ENCODE assay signal across 4 cellular contexts in the genomic region with DNA sequence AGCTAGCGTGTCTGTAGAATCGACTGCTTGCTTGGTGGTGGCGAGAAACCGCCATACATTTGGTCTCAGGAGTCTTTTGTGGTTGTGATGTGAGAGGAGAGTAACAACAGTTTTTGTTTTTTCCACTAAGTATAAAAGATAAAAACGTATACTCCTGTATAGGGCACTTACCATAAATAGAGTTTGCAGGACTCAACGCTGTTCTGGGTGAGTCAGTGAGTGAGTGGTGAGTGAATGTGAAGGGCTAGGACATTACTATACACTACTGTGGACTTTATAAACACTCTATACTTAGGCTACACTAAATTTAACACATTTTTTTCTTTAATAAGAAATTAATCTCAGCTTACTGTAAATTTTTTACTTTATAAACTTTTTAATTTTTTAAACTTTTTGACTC. TPM values are rescaled to one million over a fixed set of nuclear protein-coding genes. Genes with fewer than 3 reads are reported as not detected.
A peak's percentile ranks its signal among the peaks of the same experiment; 100 is the strongest.
DNase-seq lines count a peak whose midpoint lies in the region; ATAC-seq and TF ChIP-seq lines count a peak whose summit lies in the region.
"Not testable (repeated sequence)": the region's sequence is repeated elsewhere in the genome, so short reads cannot be mapped to it uniquely, and the experiment has no call there.
"Had no signal": no experiment of that assay in that cellular context is flagged by ENCODE, and none has a peak within 500 bp of the region (broad histone marks: within the 10 kb centered on the region; RNA-seq: fewer than 3 reads in every experiment).

No MANE protein-coding gene starts in this region.

- not testable (repeated sequence) for TF ChIP-seq RAD21 in IMR-90 (IDR thresholded peaks at IDR 0.05; ENCODE audit: low read length)

- H3K14ac ChIP-seq in IMR-90 (replicated peaks; ENCODE audit: low read depth, low read length): not testable (repeated sequence)

- H3K18ac ChIP-seq in IMR-90 (ENCODE audit: low read depth, low read length): not testable (repeated sequence)

- not testable (repeated sequence) for H2BK20ac ChIP-seq in IMR-90 (ENCODE audit: low read depth, low read length)

- peak; percentile 79 for ATAC-seq in IMR-90 (ENCODE audit: low read depth)
- ATAC-seq in RWPE2 (ENCODE audit: low read depth): peak; percentile 55; the same call in 1 of the 3 replicates
- peak; percentile 51 for ATAC-seq in foreskin keratinocyte

- not testable (repeated sequence) for H2BK120ac ChIP-seq in IMR-90 (ENCODE audit: low read depth, low read length)

- CTCF ChIA-PET in IMR-90 (lab: Yijun Ruan, JAX): not testable (repeated sequence)

- not testable (repeated sequence) for H3K56ac ChIP-seq in IMR-90 (ENCODE audit: extremely low read depth, insufficient read depth, low read length)

- H3K9me1 ChIP-seq in IMR-90 (ENCODE audit: insufficient read depth, low read length): not testable (repeated sequence)

- not testable (repeated sequence) for H3K4me1 ChIP-seq in IMR-90 (ENCODE audit: control insufficient read depth, insufficient read depth, low read length); RWPE2 (ENCODE audit: insufficient read depth, poor library complexity, severe bottlenecking); foreskin keratinocyte

- H2AK5ac ChIP-seq in IMR-90 (ENCODE audit: low read depth, low read length): not testable (repeated sequence)

- in situ Hi-C loops in IMR-90 (cut with MboI; ENCODE audit: low sequenced_read_pairs): not testable (repeated sequence)

- no CpG with 5 or more reads among the region's 6 CpGs for WGBS in IMR-90 (ENCODE audit: extremely low coverage in 2 of 2, insufficient read length in 1 of 2), 2 experiments

- H3K79me1 ChIP-seq in IMR-90 (ENCODE audit: low read depth in 1 of 2, low read length in 2 of 2): not testable (repeated sequence)

- H4K8ac ChIP-seq in IMR-90 (ENCODE audit: low read depth in 2 of 2, low read length in 2 of 2): not testable (repeated sequence)

- not testable (repeated sequence) for H2AK9ac ChIP-seq in IMR-90 (replicated peaks; ENCODE audit: low read depth, low read length, poor library complexity)

- not testable (repeated sequence) for H3K4me2 ChIP-seq in IMR-90 (ENCODE audit: low read depth, low read length)

- intact Hi-C loops in IMR-90 (cut with micrococcal nuclease): not testable (repeated sequence)

- not testable (repeated sequence) for BruUV-seq in IMR-90 (replicated peaks; lab: Mats Ljungman, UMichigan)

- not testable (repeated sequence) for H3K27me3 ChIP-seq in IMR-90 (ENCODE audit: control insufficient read depth, insufficient read depth, low read length); RWPE2 (ENCODE audit: insufficient read depth, poor library complexity, severe bottlenecking); foreskin keratinocyte

- not testable (repeated sequence) for H3K9me3 ChIP-seq in IMR-90 (ENCODE audit: control insufficient read depth, insufficient read depth, low read length); RWPE2 (ENCODE audit: severe bottlenecking)

- H4K91ac ChIP-seq in IMR-90 (ENCODE audit: insufficient read depth, low read depth, low read length): not testable (repeated sequence)

- dilution Hi-C loops in IMR-90 (cut with HindIII; ENCODE audit: low sequenced_read_pairs, unreplicated experiment): not testable (repeated sequence)

- not testable (repeated sequence) for H4K5ac ChIP-seq in IMR-90 (ENCODE audit: low read depth, low read length)

- POLR2A ChIA-PET in IMR-90 (lab: Charles Lee; ENCODE audit: unreplicated experiment): not testable (repeated sequence)

- H3K23ac ChIP-seq in IMR-90 (ENCODE audit: low read depth, low read length): not testable (repeated sequence)

- H3K4me3 ChIP-seq in IMR-90 (ENCODE audit: insufficient read depth, low read depth, low read length); RWPE2 (ENCODE audit: severe bottlenecking): not testable (repeated sequence)

- H3K36me3 ChIP-seq in IMR-90 (ENCODE audit: control insufficient read depth, insufficient read depth, low read length); RWPE2 (ENCODE audit: low read depth): not testable (repeated sequence)

- not testable (repeated sequence) for H2BK15ac ChIP-seq in IMR-90 (ENCODE audit: low read depth, low read length)

- not testable (repeated sequence) for H2BK5ac ChIP-seq in IMR-90 (ENCODE audit: low read depth, low read length, poor library complexity, severe bottlenecking)

- H3K27ac ChIP-seq in IMR-90 (ENCODE audit: insufficient read depth, low read length); RWPE2 (ENCODE audit: poor library complexity, severe bottlenecking); foreskin keratinocyte: not testable (repeated sequence)

- H3K4ac ChIP-seq in IMR-90 (ENCODE audit: low read depth, low read length): not testable (repeated sequence)

- H2AFZ ChIP-seq in IMR-90 (replicated peaks; ENCODE audit: low read length, poor library complexity): not testable (repeated sequence)

- TF ChIP-seq POLR2A in IMR-90 (IDR thresholded peaks at IDR 0.05; ENCODE audit: low read depth, low read length): not testable (repeated sequence)

- TF ChIP-seq CTCF in IMR-90 (conservative IDR thresholded peaks at IDR 0.05; ENCODE audit: low read depth, low read length); RWPE2 (IDR thresholded peaks at IDR 0.05; ENCODE audit: poor library complexity, severe bottlenecking); foreskin keratinocyte (conservative IDR thresholded peaks at IDR 0.05): not testable (repeated sequence)

- H4K20me1 ChIP-seq in IMR-90 (ENCODE audit: insufficient read depth, low read length): not testable (repeated sequence)

- DNase-seq in IMR-90; RWPE2 (ENCODE audit: low spot score); foreskin keratinocyte: not testable (repeated sequence)

- H3K9ac ChIP-seq in IMR-90 (ENCODE audit: low read depth, low read length): not testable (repeated sequence)

RNA-seq across cellular contexts. Expression of a gene that starts 43.7 kb away (rescaled TPM):
- total RNA-seq in IMR-90 (2012; rRNA removed) (1.6 and 2.8 TPM in 2 replicates), foreskin keratinocyte (4.3 and 7.1 TPM in 2 replicates)
- polyA plus RNA-seq in IMR-90 (2012; rRNA removed) (2.2 and 3.4 TPM in 2 replicates), foreskin keratinocyte (3.1 and 5.8 TPM in 2 replicates)
- 0.59 and 1.5 TPM in 2 replicates for polyA plus RNA-seq in IMR-90 (2012; cell fraction: cytosol; rRNA removed)
- 0.67 and 9.8 TPM in 2 replicates for polyA plus RNA-seq in IMR-90 (2012; cell fraction: nucleus; rRNA removed; ENCODE audit: low replicate concordance)
- total RNA-seq: CD4-positive, alpha-beta memory T cell had no signal

RNA-seq across cellular contexts. Expression of a gene that starts 44.4 kb away (rescaled TPM):
- 12.7 and 13.9 TPM in 2 replicates for total RNA-seq in IMR-90 (2012; rRNA removed)
- 4.0 and 5.6 TPM in 2 replicates for polyA plus RNA-seq in IMR-90 (2012; rRNA removed)
- 0.99 and 2.3 TPM in 2 replicates for polyA plus RNA-seq in IMR-90 (2012; cell fraction: cytosol; rRNA removed)
- polyA plus RNA-seq in IMR-90 (2012; cell fraction: nucleus; rRNA removed; ENCODE audit: low replicate concordance): 2.1 and 9.8 TPM in 2 replicates
- total RNA-seq in foreskin keratinocyte: 12.1 and 17.6 TPM in 2 replicates
- 2.5 and 4.0 TPM in 2 replicates for polyA plus RNA-seq in foreskin keratinocyte
